Comparison of ENCODE assay signal across 9 cellular contexts in the genomic region with DNA sequence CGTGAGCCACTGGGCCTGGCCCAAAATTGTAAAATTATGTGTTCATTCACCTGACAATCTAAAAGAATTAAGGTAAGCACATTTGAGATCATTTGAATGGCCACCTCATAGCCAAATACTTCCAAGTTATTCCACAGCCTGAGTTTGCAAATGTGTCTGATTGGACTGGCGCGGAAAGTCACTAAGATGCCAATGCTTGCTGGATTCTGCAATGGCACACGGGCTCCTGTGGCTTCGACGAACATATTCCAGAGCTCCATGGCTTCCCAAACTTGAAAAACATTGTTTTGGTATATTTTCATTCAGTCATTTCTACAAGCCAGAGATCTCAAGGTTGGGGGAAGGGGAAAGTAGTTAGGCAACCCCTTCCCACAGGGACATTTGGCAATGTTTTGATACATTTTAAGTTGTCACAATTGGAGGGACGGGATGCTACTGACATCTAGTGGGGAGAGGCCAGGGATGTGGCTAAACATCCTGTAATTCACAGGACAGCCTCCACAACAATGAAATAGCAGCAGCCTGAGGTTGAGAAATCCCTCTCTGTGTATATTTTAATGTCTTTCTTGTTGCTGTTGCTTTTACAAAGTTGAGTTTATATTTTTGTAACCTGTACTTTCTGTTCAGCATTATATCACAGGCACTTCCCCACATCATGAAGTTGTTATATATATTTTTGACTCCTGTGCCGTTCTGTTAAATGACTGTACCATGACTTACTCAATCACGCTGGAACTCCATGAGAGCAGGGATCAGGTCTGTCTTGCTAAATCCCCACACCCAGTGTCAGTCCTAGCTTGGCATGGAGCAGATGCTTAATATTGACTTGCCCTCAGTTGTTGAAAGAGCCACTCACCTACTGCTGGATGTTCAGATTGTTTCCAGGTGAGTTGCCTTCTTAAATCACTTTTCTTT. TPM values are rescaled to one million over a fixed set of nuclear protein-coding genes. Genes with fewer than 3 reads are reported as not detected.
A peak's percentile ranks its signal among the peaks of the same experiment; 100 is the strongest.
DNase-seq lines count a peak whose midpoint lies in the region; ATAC-seq, FAIRE-seq and TF ChIP-seq lines count a peak whose summit lies in the region.
"Had no signal": no experiment of that assay in that cellular context is flagged by ENCODE, and none has a peak within 500 bp of the region (broad histone marks: within the 10 kb centered on the region; RNA-seq: fewer than 3 reads in every experiment).

No MANE protein-coding gene starts in this region.

- CTCF ChIA-PET in activated CD8-positive, alpha-beta T cell treated with anti-CD3 and anti-CD28 coated beads for 36 hours (lab: Charles Lee) = interaction anchor here (0.7 to 1.4 kb wide), 2 partner anchors 10 to 1438 kb away, joined by 4 to 5 read pairs; no protein-coding TSS in a partner anchor

- POLR2A ChIA-PET in activated CD8-positive, alpha-beta T cell treated with anti-CD3 and anti-CD28 coated beads for 36 hours (lab: Charles Lee) = no interaction called here

- no peaks in the 10 kb centered on the region for H3K4me1 Mint-ChIP-seq in activated CD8-positive, alpha-beta T cell treated with anti-CD3 and anti-CD28 coated beads for 36 hours (ENCODE audit: low read depth)

- WGBS in gastroesophageal sphincter (ENCODE audit: low coverage in 1 of 2), 2 donors = 40 to 59% methylated on average over 3 to 6 of the region's 9 CpGs

- no peaks in the 10 kb centered on the region for H3K36me3 Mint-ChIP-seq in activated CD8-positive, alpha-beta T cell treated with anti-CD3 and anti-CD28 coated beads for 36 hours (ENCODE audit: low read depth)

- H3K27me3 Mint-ChIP-seq in activated CD8-positive, alpha-beta T cell treated with anti-CD3 and anti-CD28 coated beads for 36 hours = no peaks in the 10 kb centered on the region

- intact Hi-C loops in activated CD8-positive, alpha-beta T cell treated with anti-CD3 and anti-CD28 coated beads for 36 hours (cut with micrococcal nuclease) = loop anchor here (10.0 kb wide), 2 partner anchors 292 to 1442 kb away; no protein-coding TSS in a partner anchor

- peak; percentile 74 for TF ChIP-seq CTCF in GM12865 (IDR thresholded peaks at IDR 0.05; ENCODE audit: insufficient read depth, low read depth, low read length, missing control alignments)
- TF ChIP-seq CTCF in activated CD8-positive, alpha-beta T cell treated with anti-CD3 and anti-CD28 coated beads for 36 hours (IDR thresholded peaks at IDR 0.05) = peak; percentile 60
- peak in 3 of 4 experiments; percentile 24 to 51 (median 35) for TF ChIP-seq CTCF in gastroesophageal sphincter (IDR thresholded peaks at IDR 0.05)

- no peaks in the 10 kb centered on the region for H3K27me3 ChIP-seq in gastroesophageal sphincter

- H3K4me1 ChIP-seq in gastroesophageal sphincter = no peaks in the 10 kb centered on the region

- no peaks in the 10 kb centered on the region for H3K36me3 ChIP-seq in gastroesophageal sphincter

- ATAC-seq in HG03095 (IDR thresholded peaks at IDR 0.05; ENCODE audit: unreplicated experiment) (peak; percentile 62), gastroesophageal sphincter (no peak), HG03108 (IDR thresholded peaks at IDR 0.05; ENCODE audit: unreplicated experiment) (no peak)
- ATAC-seq in activated CD8-positive, alpha-beta T cell treated with anti-CD3 and anti-CD28 coated beads for 36 hours = no peak

- no peak overlapping the region for H3K4me3 ChIP-seq in GM12865 (ENCODE audit: low read depth, low read length)
- no peak overlapping the region for H3K4me3 ChIP-seq in gastroesophageal sphincter

- no peak overlapping the region for H3K27ac ChIP-seq in gastroesophageal sphincter

- H3K9me3 ChIP-seq in gastroesophageal sphincter = no peaks in the 10 kb centered on the region

- no peaks in the 10 kb centered on the region for H3K9me3 Mint-ChIP-seq in activated CD8-positive, alpha-beta T cell treated with anti-CD3 and anti-CD28 coated beads for 36 hours

- no peak overlapping the region for H3K4me3 Mint-ChIP-seq in activated CD8-positive, alpha-beta T cell treated with anti-CD3 and anti-CD28 coated beads for 36 hours

- no peak overlapping the region for H3K27ac Mint-ChIP-seq in activated CD8-positive, alpha-beta T cell treated with anti-CD3 and anti-CD28 coated beads for 36 hours

- TF ChIP-seq EP300 in gastroesophageal sphincter (IDR thresholded peaks at IDR 0.05) = no peak

- peak; percentile 23 for FAIRE-seq in A204.1 (lab: Jason Lieb, UNC)
- FAIRE-seq: frontal cortex had no signal

- peak; percentile 52 for DNase-seq in GM12865 (ENCODE audit: low read depth)
- peak; percentile 13 for DNase-seq in NCI-H524 treated with DMSO at 0.1 percent for 48 hours (lab: John Stamatoyannopoulos, UW)
- peak; percentile 65 for DNase-seq in activated CD8-positive, alpha-beta T cell treated with anti-CD3 and anti-CD28 coated beads for 36 hours
- DNase-seq in pons (ENCODE audit: low spot score) = peak; percentile 73

- TF ChIP-seq POLR2A in gastroesophageal sphincter (IDR thresholded peaks at IDR 0.05) = no peak

RNA-seq across cellular contexts. Expression of gene COL4A4, which starts 56.9 kb away (rescaled TPM):
- not detected for total RNA-seq in activated CD8-positive, alpha-beta T cell treated with anti-CD3 and anti-CD28 coated beads for 36 hours
- 1 to 10 TPM; 5.0 to 5.5 (median 5.2) TPM for total RNA-seq in gastroesophageal sphincter

RNA-seq across cellular contexts. Expression of gene COL4A3, which starts 57.3 kb away (rescaled TPM):
- not detected for total RNA-seq in activated CD8-positive, alpha-beta T cell treated with anti-CD3 and anti-CD28 coated beads for 36 hours
- total RNA-seq in gastroesophageal sphincter = 1 to 10 TPM; 2.7 to 8.9 (median 6.1) TPM

Comparison
In these comparisons a context has a peak if more than half of its experiments do, and no peak if none do; other contexts are left out.
1. DNase-seq: peak in every context shown above with its lines; median percentile 73 in pons; 65 in activated CD8-positive, alpha-beta T cell treated with anti-CD3 and anti-CD28 coated beads for 36 hours; 52 in GM12865; 13 in NCI-H524 treated with DMSO at 0.1 percent for 48 hours.
2. RNA of gene COL4A4, which starts 56.9 kb away (total RNA-seq): 5.0 to 5.5 TPM in gastroesophageal sphincter; not detected in activated CD8-positive, alpha-beta T cell treated with anti-CD3 and anti-CD28 coated beads for 36 hours; every median in the first group is over 4 times any median in the second.
3. Peak in every context shown above with its lines, with median percentiles within 50 percentile points of each other: CTCF ChIP-seq.